In the genomic region with DNA sequence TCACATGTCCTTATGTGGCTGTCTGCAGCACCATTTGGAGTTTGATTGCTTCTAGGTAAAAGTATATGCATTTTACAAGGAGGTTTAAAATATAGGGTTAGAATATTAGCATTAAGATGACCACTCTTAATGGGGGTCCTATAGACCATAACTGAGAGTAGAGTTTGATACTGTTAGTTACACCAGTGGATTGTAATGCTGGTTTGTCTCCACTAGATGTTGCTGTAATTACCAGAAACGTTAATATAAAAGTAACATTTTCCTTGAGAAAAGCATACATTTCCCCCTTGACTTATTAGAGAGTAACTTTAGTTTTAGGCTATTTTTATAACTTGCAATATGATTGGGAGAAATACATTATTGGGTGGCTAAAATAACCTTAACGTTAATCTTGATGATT, we compare ENCODE assay signal across 12 cellular contexts.
DNase-seq lines count a peak whose midpoint lies in the region; ATAC-seq and TF ChIP-seq lines count a peak whose summit lies in the region.
"Had no signal": no experiment of that assay in that cellular context is flagged by ENCODE, and none has a peak within 500 bp of the region (broad histone marks: within the 10 kb centered on the region; RNA-seq: fewer than 3 reads in every experiment).

No MANE protein-coding gene starts in this region.

- TF ChIP-seq CTCF in AG09309 (IDR thresholded peaks at IDR 0.05; ENCODE audit: control insufficient read depth, insufficient read depth, low read depth, low read length, missing control alignments): peak; percentile 41
- peak; percentile 36; the same call in 2 of the 3 replicates for TF ChIP-seq CTCF in GM12872 (IDR thresholded peaks at IDR 0.05; ENCODE audit: insufficient read depth, low read depth, low read length)
- TF ChIP-seq CTCF in Peyer's patch (IDR thresholded peaks at IDR 0.05): peak in 4 of 6 experiments; percentile 4 to 30 (median 14)
- TF ChIP-seq CTCF in fibroblast of the aortic adventitia (IDR thresholded peaks at IDR 0.05; ENCODE audit: insufficient read depth, low read length): peak; percentile 63

- H3K36me3 ChIP-seq in Peyer's patch: no peaks in the 10 kb centered on the region

- DNase-seq in AG09309 (ENCODE audit: low read depth) (no peak), Peyer's patch (no peak), fibroblast of the aortic adventitia (ENCODE audit: low read depth) (peak; percentile 2), cerebellar cortex (ENCODE audit: low spot score) (no peak)
- DNase-seq: mesendoderm; NCI-H2029 treated with DMSO at 0.1 percent for 48 hours; stimulated activated CD4-positive, alpha-beta T cell treated with anti-CD3 and anti-CD28 coated beads, Interleukin-15, amount 100 ng/mL, for 24 hours had no signal

- H3K27ac ChIP-seq in Peyer's patch: no peak overlapping the region

- no peaks in the 10 kb centered on the region for H3K27me3 Mint-ChIP-seq in stimulated activated memory B cell treated with anti-CD40 and anti-IgM and Interleukin-4, amounts not matched to agents 10 μg/mL and 1 μg/mL and 100 μg/mL, for 72 hours

- peaks cover 7% of the 10 kb centered on the region for H3K4me1 Mint-ChIP-seq in stimulated activated memory B cell treated with anti-CD40 and anti-IgM and Interleukin-4, amounts not matched to agents 10 μg/mL and 1 μg/mL and 100 μg/mL, for 72 hours

- no peaks in the 10 kb centered on the region for H3K27me3 ChIP-seq in Peyer's patch

- peaks cover 2% of the 10 kb centered on the region for H3K9me3 Mint-ChIP-seq in stimulated activated memory B cell treated with anti-CD40 and anti-IgM and Interleukin-4, amounts not matched to agents 10 μg/mL and 1 μg/mL and 100 μg/mL, for 72 hours
- H3K9me3 Mint-ChIP-seq: activated T-helper 2 cell treated with anti-CD3 and anti-CD28 coated beads, Interferon-gamma antibody, Interleukin-2, Interleukin-4, amounts not matched to agents 10 μg/mL and 5 μg/mL and 100 μg/mL, durations not matched to agents 14 hours and 24 hours and 36 hours had no signal

- no peak for TF ChIP-seq POLR2A in Peyer's patch (IDR thresholded peaks at IDR 0.05)

- no peak overlapping the region for H3K27ac Mint-ChIP-seq in stimulated activated memory B cell treated with anti-CD40 and anti-IgM and Interleukin-4, amounts not matched to agents 10 μg/mL and 1 μg/mL and 100 μg/mL, for 72 hours
- H3K27ac Mint-ChIP-seq: activated T-helper 2 cell treated with anti-CD3 and anti-CD28 coated beads, Interferon-gamma antibody, Interleukin-2, Interleukin-4, amounts not matched to agents 10 μg/mL and 5 μg/mL and 100 μg/mL, durations not matched to agents 14 hours and 24 hours and 36 hours had no signal

- no peaks in the 10 kb centered on the region for H3K9me3 ChIP-seq in Peyer's patch

- H3K4me1 ChIP-seq in Peyer's patch: no peaks in the 10 kb centered on the region

- H3K4me3 ChIP-seq in AG09309 (ENCODE audit: control insufficient read depth, low read depth, low read length) (no peak overlapping the region), Peyer's patch (no peak overlapping the region), fibroblast of the aortic adventitia (ENCODE audit: low read depth, low read length) (no peak overlapping the region)

- no peaks in the 10 kb centered on the region for H3K36me3 Mint-ChIP-seq in stimulated activated memory B cell treated with anti-CD40 and anti-IgM and Interleukin-4, amounts not matched to agents 10 μg/mL and 1 μg/mL and 100 μg/mL, for 72 hours

- H3K4me3 Mint-ChIP-seq in stimulated activated memory B cell treated with anti-CD40 and anti-IgM and Interleukin-4, amounts not matched to agents 10 μg/mL and 1 μg/mL and 100 μg/mL, for 72 hours: no peak overlapping the region

- ATAC-seq in HG03159 (IDR thresholded peaks at IDR 0.05; ENCODE audit: unreplicated experiment) (no peak), HG03108 (IDR thresholded peaks at IDR 0.05; ENCODE audit: unreplicated experiment) (no peak)
- ATAC-seq in stimulated activated memory B cell treated with anti-CD40 and anti-IgM and Interleukin-4, amounts not matched to agents 10 μg/mL and 1 μg/mL and 100 μg/mL, for 72 hours: no peak
